ENCODE assay signal across 19 cellular contexts in the genomic region with DNA sequence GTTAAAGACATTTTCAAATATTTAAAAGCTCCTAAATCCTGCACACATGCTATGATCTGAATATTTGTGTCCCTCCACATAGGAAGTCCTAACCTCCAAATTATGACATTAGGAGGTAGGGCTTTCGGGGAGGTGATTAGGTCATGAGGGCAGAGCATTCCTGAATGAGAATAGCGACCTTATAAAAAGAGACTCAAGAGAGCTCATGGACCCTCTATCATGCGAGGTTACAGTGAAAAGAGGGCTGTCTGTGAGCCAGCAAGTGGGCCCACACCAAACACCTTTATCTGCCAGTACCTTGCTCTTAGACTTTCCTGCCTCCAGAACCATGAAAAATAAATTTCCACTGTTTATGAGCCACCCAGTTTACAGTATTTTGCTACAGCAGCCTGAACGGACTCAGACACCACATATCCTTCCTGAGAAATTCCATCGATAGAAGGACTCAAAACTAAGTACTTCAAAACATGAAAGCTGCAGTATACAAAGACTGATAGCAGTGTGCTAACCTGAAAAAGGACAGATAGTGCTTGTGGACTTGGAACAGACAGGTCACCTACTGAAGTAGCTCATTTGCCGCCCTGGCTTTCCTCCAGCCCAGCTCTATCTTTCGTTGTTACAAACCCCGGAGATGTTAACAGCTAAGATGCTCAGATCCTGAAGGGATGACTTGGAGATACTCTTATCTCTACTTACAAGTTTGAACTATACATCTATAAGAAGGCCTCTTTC.
"Had no signal": no experiment of that assay in that cellular context is flagged by ENCODE, and none has a peak within 500 bp of the region (broad histone marks: within the 10 kb centered on the region; RNA-seq: fewer than 3 reads in every experiment).

No MANE protein-coding gene starts in this region.

- ATAC-seq: activated CD8-positive, alpha-beta T cell treated with anti-CD3 and anti-CD28 coated beads, Interleukin-2, amount 10 ng/mL, durations not matched to agents 7 days and 5 days; mucosa of descending colon; naive thymus-derived CD4-positive, alpha-beta T cell; stimulated activated effector memory CD8-positive, alpha-beta T cell treated with anti-CD3 and anti-CD28 coated beads, Interleukin-12 subunit alpha, Interleukin-12 subunit beta, amount 100 ng/mL, for 72 hours had no signal

- H3K27me3 ChIP-seq: ovary had no signal

- FAIRE-seq: TTC549 had no signal

- H3K9me3 ChIP-seq: mucosa of descending colon, ovary, thoracic aorta had no signal

- H3K9me3 Mint-ChIP-seq: central memory CD8-positive, alpha-beta T cell; stimulated activated effector memory CD8-positive, alpha-beta T cell treated with anti-CD3 and anti-CD28 coated beads, Interleukin-12 subunit alpha, Interleukin-12 subunit beta, amount 100 ng/mL, for 72 hours had no signal

- H3K36me3 Mint-ChIP-seq: stimulated activated effector memory CD8-positive, alpha-beta T cell treated with anti-CD3 and anti-CD28 coated beads, Interleukin-12 subunit alpha, Interleukin-12 subunit beta, amount 100 ng/mL, for 72 hours had no signal

- H3K27ac ChIP-seq: ovary, thoracic aorta had no signal

- H3K4me3 Mint-ChIP-seq: activated CD4-positive, alpha-beta T cell treated with anti-CD3 and anti-CD28 coated beads, Interleukin-2, amount 10 ng/mL, durations not matched to agents 24 days and 14 days; activated CD8-positive, alpha-beta T cell treated with anti-CD3 and anti-CD28 coated beads, Interleukin-2, amount 10 ng/mL, durations not matched to agents 7 days and 5 days; activated naive CD8-positive, alpha-beta T cell; central memory CD8-positive, alpha-beta T cell; naive thymus-derived CD4-positive, alpha-beta T cell; stimulated activated effector memory CD8-positive, alpha-beta T cell treated with anti-CD3 and anti-CD28 coated beads, Interleukin-12 subunit alpha, Interleukin-12 subunit beta, amount 100 ng/mL, for 72 hours had no signal

- H3K27me3 Mint-ChIP-seq: activated CD4-positive, alpha-beta T cell treated with anti-CD3 and anti-CD28 coated beads, Interleukin-2, amount 10 ng/mL, durations not matched to agents 24 days and 14 days; activated naive CD8-positive, alpha-beta T cell; central memory CD8-positive, alpha-beta T cell; naive thymus-derived CD4-positive, alpha-beta T cell had no signal

- H3K36me3 ChIP-seq: ovary, thoracic aorta had no signal

- H3K4me3 ChIP-seq: lung, mucosa of descending colon, ovary, thoracic aorta had no signal

- H3K27ac Mint-ChIP-seq: activated CD4-positive, alpha-beta T cell treated with anti-CD3 and anti-CD28 coated beads, Interleukin-2, amount 10 ng/mL, durations not matched to agents 24 days and 14 days; activated CD8-positive, alpha-beta T cell treated with anti-CD3 and anti-CD28 coated beads, Interleukin-2, amount 10 ng/mL, durations not matched to agents 7 days and 5 days; activated naive CD8-positive, alpha-beta T cell; stimulated activated effector memory CD8-positive, alpha-beta T cell treated with anti-CD3 and anti-CD28 coated beads, Interleukin-12 subunit alpha, Interleukin-12 subunit beta, amount 100 ng/mL, for 72 hours had no signal

- DNase-seq: activated CD4-positive, alpha-beta T cell treated with anti-CD3 and anti-CD28 coated beads, Interleukin-2, amount 10 ng/mL, durations not matched to agents 24 days and 14 days; activated CD4-positive, CD25-positive, alpha-beta regulatory T cell; activated CD8-positive, alpha-beta memory T cell treated with anti-CD3 and anti-CD28 coated beads, Interleukin-2, amount 50 U/mL, for 4 hours; activated CD8-positive, alpha-beta T cell treated with anti-CD3 and anti-CD28 coated beads, Interleukin-2, amount 10 ng/mL, durations not matched to agents 7 days and 5 days; activated effector memory CD4-positive, alpha-beta T cell treated with anti-CD3 and anti-CD28 coated beads, Interleukin-2, amount 50 U/mL, for 16 hours; activated T-cell treated with anti-CD3 and anti-CD28 coated beads, Interleukin-2, amount 50 U/mL, for 48 hours; amniotic stem cell; cortex of kidney; effector memory CD4-positive, alpha-beta T cell; islet precursor cell; mucosa of descending colon; naive thymus-derived CD4-positive, alpha-beta T cell; ovary had no signal
